17 cellular contexts compared by ENCODE assay signal in the genomic region with DNA sequence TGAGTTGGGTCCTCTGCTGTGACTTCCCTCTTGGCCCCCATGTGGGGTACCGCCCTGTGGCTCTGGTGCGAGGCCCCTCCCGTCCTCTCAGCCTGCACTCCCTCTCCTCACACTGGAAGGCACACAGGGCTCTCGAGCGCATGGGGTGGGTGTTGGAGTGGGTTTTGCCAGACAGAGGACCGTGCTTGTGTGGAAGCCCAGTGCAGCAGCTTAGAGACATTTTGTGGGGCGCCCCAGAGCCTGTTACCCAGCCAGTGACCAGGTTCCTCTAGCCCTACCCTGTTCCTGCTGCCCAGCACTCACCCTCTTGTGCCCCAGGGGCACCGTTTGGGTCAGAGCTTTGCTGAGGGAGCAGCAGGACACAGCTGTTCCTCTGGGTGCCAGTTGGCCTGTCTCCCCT. TPM values are rescaled to one million over a fixed set of nuclear protein-coding genes. Genes with fewer than 3 reads are reported as not detected.
A peak's percentile ranks its signal among the peaks of the same experiment; 100 is the strongest.
DNase-seq lines count a peak whose midpoint lies in the region; ATAC-seq and TF ChIP-seq lines count a peak whose summit lies in the region.
"Had no signal": no experiment of that assay in that cellular context is flagged by ENCODE, and none has a peak within 500 bp of the region (broad histone marks: within the 10 kb centered on the region; RNA-seq: fewer than 3 reads in every experiment).

No MANE protein-coding gene starts in this region.

- H4K8ac ChIP-seq in neuronal stem cell (ENCODE audit: low read depth, low read length), result no peak overlapping the region

- H2AK5ac ChIP-seq in neuronal stem cell (ENCODE audit: low read depth, low read length), result peak overlapping the region; percentile 37

- H3K4me3 ChIP-seq in BLaER1 (no peak overlapping the region), neuronal stem cell (ENCODE audit: low read length in 2 of 2) (no peak overlapping the region), thoracic aorta (no peak overlapping the region)
- no peak overlapping the region for H3K4me3 ChIP-seq in BLaER1 treated with 17β-estradiol and CSF1 and Interleukin-3, amounts not matched to agents 10 nM and 100 nM
- H3K4me3 ChIP-seq: HAP-1 had no signal

- H2AFZ ChIP-seq in neuronal stem cell (ENCODE audit: low read length), result no peak overlapping the region

- no peak overlapping the region for H2BK120ac ChIP-seq in neuronal stem cell (ENCODE audit: low read depth, low read length)

- peaks cover 100% of the 10 kb centered on the region for H4K20me1 ChIP-seq in BLaER1
- H4K20me1 ChIP-seq in BLaER1 treated with 17β-estradiol and CSF1 and Interleukin-3, amounts not matched to agents 10 nM and 100 nM, result peaks cover 58 to 100% (median 100%) of the 10 kb centered on the region in 11 experiments

- no peak overlapping the region for H3K23ac ChIP-seq in neuronal stem cell (ENCODE audit: low read depth, low read length, poor library complexity)

- peak overlapping the region; percentile 31 for H3K14ac ChIP-seq in neuronal stem cell (ENCODE audit: low read length)

- no peak overlapping the region for H4K91ac ChIP-seq in neuronal stem cell (ENCODE audit: low read depth, low read length, poor library complexity)

- H2BK5ac ChIP-seq in neuronal stem cell (ENCODE audit: low read length), result no peak overlapping the region

- H3K36me3 ChIP-seq in BLaER1, result peaks cover 21% of the 10 kb centered on the region; the same call in 1 of the 2 replicates
- peaks cover 0 to 78% (median 0%) of the 10 kb centered on the region in 11 experiments; a peak in 8 of 22 replicates for H3K36me3 ChIP-seq in BLaER1 treated with 17β-estradiol and CSF1 and Interleukin-3, amounts not matched to agents 10 nM and 100 nM
- peaks cover 52 to 93% of the 10 kb centered on the region in 2 donors for H3K36me3 ChIP-seq in neuronal stem cell (replicated peaks in 1 of 2; ENCODE audit: control insufficient read depth in 2 of 2, insufficient read depth in 2 of 2, low read length in 2 of 2)
- H3K36me3 ChIP-seq in thoracic aorta, result peaks cover 29% of the 10 kb centered on the region

- H3K9ac ChIP-seq in BLaER1, result no peak overlapping the region
- 0 out of 22 replicates have a peak overlapping the region, but pooled peaks of 1 of the 11 experiments have one; percentile 68 for H3K9ac ChIP-seq in BLaER1 treated with 17β-estradiol and CSF1 and Interleukin-3, amounts not matched to agents 10 nM and 100 nM
- no peak overlapping the region for H3K9ac ChIP-seq in neuronal stem cell (ENCODE audit: low read depth, low read length, poor library complexity)

- H2BK15ac ChIP-seq in neuronal stem cell (ENCODE audit: low read length), result no peak overlapping the region

- no peak for TF ChIP-seq CTCF in thoracic aorta (IDR thresholded peaks at IDR 0.05)

- H2BK12ac ChIP-seq in neuronal stem cell (ENCODE audit: low read length), result peak overlapping the region; percentile 3

- H3K9me3 ChIP-seq in BLaER1 (no peaks in the 10 kb centered on the region), neuronal stem cell (replicated peaks in 1 of 2; ENCODE audit: control insufficient read depth in 2 of 2, insufficient read depth in 1 of 2, low read depth in 1 of 2, low read length in 2 of 2) (no peaks in the 10 kb centered on the region), thoracic aorta (no peaks in the 10 kb centered on the region)
- no peaks in the 10 kb centered on the region for H3K9me3 ChIP-seq in BLaER1 treated with 17β-estradiol and CSF1 and Interleukin-3, amounts not matched to agents 10 nM and 100 nM (replicated peaks in 1 of 11)
- H3K9me3 ChIP-seq: HAP-1 had no signal

- H3K18ac ChIP-seq in neuronal stem cell (ENCODE audit: low read length), result no peak overlapping the region

- H3K27ac ChIP-seq in BLaER1, result 0 out of 2 replicates have a peak overlapping the region, but pooled peaks have one; percentile 0
- no peak overlapping the region for H3K27ac ChIP-seq in BLaER1 treated with 17β-estradiol and CSF1 and Interleukin-3, amounts not matched to agents 10 nM and 100 nM
- no peak overlapping the region for H3K27ac ChIP-seq in neuronal stem cell (replicated peaks; ENCODE audit: low read length)
- H3K27ac ChIP-seq in thoracic aorta, result peak overlapping the region; percentile 83 to 94

- no CpG with 5 or more reads among the region's 8 CpGs for WGBS in neuronal stem cell (ENCODE audit: extremely low coverage in 2 of 2, insufficient read length in 2 of 2, insufficient replicate concordance in 1 of 2), 2 donors

- ATAC-seq in thoracic aorta (ENCODE audit: insufficient number of reproducible peaks, low FRiP score, low read depth), result no peak
- no peak for ATAC-seq in stimulated activated naive CD8-positive, alpha-beta T cell treated with anti-CD3 and anti-CD28 coated beads, Interleukin-15, Interleukin-2, amounts not matched to agents 100 U/mL and 50 U/mL, for 24 hours

- H3K4me2 ChIP-seq in BLaER1, result peak overlapping the region; percentile 91
- peak overlapping the region in 9 of 11 experiments; percentile 71 to 100 (median 94); a peak in 16 of 22 replicates for H3K4me2 ChIP-seq in BLaER1 treated with 17β-estradiol and CSF1 and Interleukin-3, amounts not matched to agents 10 nM and 100 nM
- H3K4me2 ChIP-seq in neuronal stem cell (ENCODE audit: insufficient read depth, low read length, poor library complexity, severe bottlenecking), result no peak overlapping the region

- H3K27me3 ChIP-seq in BLaER1, result no peaks in the 10 kb centered on the region
- peaks cover 0 to 28% (median 0%) of the 10 kb centered on the region in 11 experiments; a peak in 7 of 22 replicates for H3K27me3 ChIP-seq in BLaER1 treated with 17β-estradiol and CSF1 and Interleukin-3, amounts not matched to agents 10 nM and 100 nM
- H3K27me3 ChIP-seq in neuronal stem cell (ENCODE audit: control insufficient read depth in 3 of 3, insufficient read depth in 3 of 3, low read depth in 1 of 3, low read length in 3 of 3), result no peaks in the 10 kb centered on the region
- no peaks in the 10 kb centered on the region for H3K27me3 ChIP-seq in thoracic aorta (replicated peaks; ENCODE audit: insufficient read depth)

- no peak for DNase-seq in neuronal stem cell (ENCODE audit: low spot score)
- no peak for DNase-seq in thoracic aorta (ENCODE audit: low spot score)
- DNase-seq in stimulated activated naive CD8-positive, alpha-beta T cell treated with anti-CD3 and anti-CD28 coated beads, Interleukin-15, Interleukin-2, amounts not matched to agents 100 U/mL and 50 U/mL, for 24 hours, result no peak
- no peak for DNase-seq in KG1 (lab: John Stamatoyannopoulos, UW)
- DNase-seq in ecto neural progenitor cell (ENCODE audit: low spot score), result no peak
- DNase-seq: C1 segment of cervical spinal cord; Calu3; CD4-positive, alpha-beta memory T cell; COR-L47; DMS53; DMS79 treated with DMSO at 0.1 percent for 48 hours; GF-D8; GOT3; HFFc6 had no signal

- H3K4ac ChIP-seq in neuronal stem cell (ENCODE audit: low read length), result no peak overlapping the region

- peaks cover 71% of the 10 kb centered on the region for H3K4me1 ChIP-seq in BLaER1
- peaks cover 24 to 77% (median 59%) of the 10 kb centered on the region in 10 experiments for H3K4me1 ChIP-seq in BLaER1 treated with 17β-estradiol and CSF1 and Interleukin-3, amounts not matched to agents 10 nM and 100 nM
- H3K4me1 ChIP-seq in neuronal stem cell (ENCODE audit: control insufficient read depth in 2 of 2, insufficient read depth in 1 of 2, low read depth in 1 of 2, low read length in 2 of 2), result peaks cover 0 to 10% of the 10 kb centered on the region in 2 donors
- peaks cover 30 to 85% of the 10 kb centered on the region in 2 donors for H3K4me1 ChIP-seq in thoracic aorta (ENCODE audit: control insufficient read depth in 1 of 2, low read depth in 2 of 2)
- H3K4me1 ChIP-seq: HAP-1 had no signal

- H3K79me1 ChIP-seq in neuronal stem cell (ENCODE audit: low read depth, low read length), result peaks cover 67% of the 10 kb centered on the region

RNA-seq across cellular contexts. Expression of a gene that starts 9.9 kb away (rescaled TPM):
- 31.7 TPM for polyA plus RNA-seq in neuronal stem cell (2013, experiment 1 of 2)
- 32.1 TPM for polyA plus RNA-seq in neuronal stem cell (2013, experiment 2 of 2)
- total RNA-seq in thoracic aorta, result 100 to 1,000 TPM in 1 of 2 donors, 10 to 100 TPM in 1; 70.1 to 102 TPM

Comparison
In these comparisons a context has a peak if more than half of its experiments do, and no peak if none do; other contexts are left out.
1. H3K27ac ChIP-seq: peak in BLaER1 (single experiment) and thoracic aorta (2 of 2); none in BLaER1 treated with 17β-estradiol and CSF1 and Interleukin-3, amounts not matched to agents 10 nM and 100 nM (0 of 11) and neuronal stem cell (single experiment).